ENCODE assay signal across 13 cellular contexts in genomic region chr3:195079636-195080035, GRCh38.
DNase-seq lines count a peak whose midpoint lies in the region; ATAC-seq and TF ChIP-seq lines count a peak whose summit lies in the region.
"Had no signal": no experiment of that assay in that cellular context is flagged by ENCODE, and none has a peak within 500 bp of the region (broad histone marks: within the 10 kb centered on the region; RNA-seq: fewer than 3 reads in every experiment).

No MANE protein-coding gene starts in this region.

- intact Hi-C loops in dendritic cell treated with granulocyte-macrophage colony-stimulating factor and Interleukin-4, amounts not matched to agents 40 ng/mL and 50 ng/mL, for 4 days (cut with micrococcal nuclease), result no loop called here
- intact Hi-C loops in CD8-positive, alpha-beta T cell (cut with DNase I, micrococcal nuclease), result no loop called here

- peak overlapping the region; percentile 14 for H3K27ac Mint-ChIP-seq in dendritic cell treated with granulocyte-macrophage colony-stimulating factor and Interleukin-4, amounts not matched to agents 40 ng/mL and 50 ng/mL, for 4 days
- peak overlapping the region in 6 of 10 donors; percentile 6 to 87 (median 66) for H3K27ac Mint-ChIP-seq in naive thymus-derived CD8-positive, alpha-beta T cell
- no peak overlapping the region for H3K27ac Mint-ChIP-seq in activated T-cell treated with anti-CD3 and anti-CD28 coated beads, Interleukin-2, amount 50 U/mL, for 72 hours
- H3K27ac Mint-ChIP-seq in CD8-positive, alpha-beta T cell, result no peak overlapping the region
- no peak overlapping the region for H3K27ac Mint-ChIP-seq in activated T-cell treated with anti-CD3 and anti-CD28 coated beads, Interleukin-2, amount 50 U/mL, for 24 hours

- H3K4me1 ChIP-seq in CD8-positive, alpha-beta T cell (ENCODE audit: insufficient read depth, low read length), result no peaks in the 10 kb centered on the region
- H3K4me1 ChIP-seq: testis had no signal

- peaks cover 64% of the 10 kb centered on the region for H3K4me1 Mint-ChIP-seq in dendritic cell treated with granulocyte-macrophage colony-stimulating factor and Interleukin-4, amounts not matched to agents 40 ng/mL and 50 ng/mL, for 4 days (ENCODE audit: low read depth)
- peaks cover 12 to 21% (median 16%) of the 10 kb centered on the region in 4 donors for H3K4me1 Mint-ChIP-seq in naive thymus-derived CD8-positive, alpha-beta T cell
- no peaks in the 10 kb centered on the region for H3K4me1 Mint-ChIP-seq in activated T-cell treated with anti-CD3 and anti-CD28 coated beads, Interleukin-2, amount 50 U/mL, for 72 hours (ENCODE audit: low read depth)
- H3K4me1 Mint-ChIP-seq in CD8-positive, alpha-beta T cell (ENCODE audit: low read depth), result peaks cover 6% of the 10 kb centered on the region
- no peaks in the 10 kb centered on the region for H3K4me1 Mint-ChIP-seq in activated T-cell treated with anti-CD3 and anti-CD28 coated beads, Interleukin-2, amount 50 U/mL, for 24 hours (ENCODE audit: low read depth)

- DNase-seq in CD1c-positive myeloid dendritic cell (ENCODE audit: extremely low spot score) (peak; percentile 67), NOMO-1 treated with DMSO at 0.1 percent for 48 hours (lab: John Stamatoyannopoulos, UW; ENCODE audit: unreplicated experiment) (no peak)
- DNase-seq in naive thymus-derived CD8-positive, alpha-beta T cell, result peak in 1 of 10 donors; percentile 22
- no peak for DNase-seq in activated T-cell treated with anti-CD3 and anti-CD28 coated beads, Interleukin-2, amount 50 U/mL, for 72 hours
- no peak for DNase-seq in CD8-positive, alpha-beta T cell
- DNase-seq in activated T-cell treated with anti-CD3 and anti-CD28 coated beads, Interleukin-2, amount 50 U/mL, for 24 hours, result no peak
- DNase-seq: activated CD8-positive, alpha-beta memory T cell treated with anti-CD3 and anti-CD28 coated beads for 24 hours; effector CD4-positive, alpha-beta T cell; NCI-H2081 treated with DMSO at 0.1 percent for 48 hours; ovary; testis had no signal

- H3K9me3 Mint-ChIP-seq in dendritic cell treated with granulocyte-macrophage colony-stimulating factor and Interleukin-4, amounts not matched to agents 40 ng/mL and 50 ng/mL, for 4 days, result no peaks in the 10 kb centered on the region
- no peaks in the 10 kb centered on the region for H3K9me3 Mint-ChIP-seq in naive thymus-derived CD8-positive, alpha-beta T cell
- H3K9me3 Mint-ChIP-seq in activated T-cell treated with anti-CD3 and anti-CD28 coated beads, Interleukin-2, amount 50 U/mL, for 72 hours, result no peaks in the 10 kb centered on the region
- H3K9me3 Mint-ChIP-seq in CD8-positive, alpha-beta T cell, result no peaks in the 10 kb centered on the region
- H3K9me3 Mint-ChIP-seq in activated T-cell treated with anti-CD3 and anti-CD28 coated beads, Interleukin-2, amount 50 U/mL, for 24 hours, result no peaks in the 10 kb centered on the region

- no peaks in the 10 kb centered on the region for H3K36me3 ChIP-seq in KOPT-K1 (ENCODE audit: insufficient read depth, low read length)
- H3K36me3 ChIP-seq in CD8-positive, alpha-beta T cell (ENCODE audit: insufficient read depth, low read length), result no peaks in the 10 kb centered on the region
- H3K36me3 ChIP-seq: ovary had no signal

- no peaks in the 10 kb centered on the region for H3K27me3 Mint-ChIP-seq in dendritic cell treated with granulocyte-macrophage colony-stimulating factor and Interleukin-4, amounts not matched to agents 40 ng/mL and 50 ng/mL, for 4 days
- no peaks in the 10 kb centered on the region for H3K27me3 Mint-ChIP-seq in naive thymus-derived CD8-positive, alpha-beta T cell
- no peaks in the 10 kb centered on the region for H3K27me3 Mint-ChIP-seq in activated T-cell treated with anti-CD3 and anti-CD28 coated beads, Interleukin-2, amount 50 U/mL, for 72 hours (ENCODE audit: low read depth)
- H3K27me3 Mint-ChIP-seq in CD8-positive, alpha-beta T cell (ENCODE audit: low read depth), result no peaks in the 10 kb centered on the region
- no peaks in the 10 kb centered on the region for H3K27me3 Mint-ChIP-seq in activated T-cell treated with anti-CD3 and anti-CD28 coated beads, Interleukin-2, amount 50 U/mL, for 24 hours

- no peaks in the 10 kb centered on the region for H3K9me3 ChIP-seq in KOPT-K1 (ENCODE audit: insufficient read depth, low read length, poor library complexity, severe bottlenecking)
- H3K9me3 ChIP-seq in CD8-positive, alpha-beta T cell (ENCODE audit: low read length), result no peaks in the 10 kb centered on the region
- H3K9me3 ChIP-seq: ovary, testis had no signal

- POLR2A ChIA-PET in naive thymus-derived CD8-positive, alpha-beta T cell (lab: Charles Lee), result no interaction called here
- POLR2A ChIA-PET in CD8-positive, alpha-beta T cell (lab: Charles Lee), result no interaction called here

- no peak overlapping the region for H3K4me3 ChIP-seq in CD8-positive, alpha-beta T cell (ENCODE audit: low read depth, low read length)
- H3K4me3 ChIP-seq: ovary, testis had no signal

- peak overlapping the region; percentile 47 for H3K27ac ChIP-seq in KOPT-K1 (ENCODE audit: low read depth, low read length, poor library complexity, severe bottlenecking)
- no peak overlapping the region for H3K27ac ChIP-seq in CD8-positive, alpha-beta T cell (ENCODE audit: low read depth, low read length)
- H3K27ac ChIP-seq: ovary, testis had no signal

- ATAC-seq in naive thymus-derived CD8-positive, alpha-beta T cell, result no peak
- no peak for ATAC-seq in activated T-cell treated with anti-CD3 and anti-CD28 coated beads, Interleukin-2, amount 50 U/mL, for 72 hours (replicated peaks in 1 of 2)
- no peak for ATAC-seq in CD8-positive, alpha-beta T cell

- TF ChIP-seq CTCF in CD8-positive, alpha-beta T cell (IDR thresholded peaks at IDR 0.05), result no peak

- no peaks in the 10 kb centered on the region for H3K27me3 ChIP-seq in CD8-positive, alpha-beta T cell (ENCODE audit: insufficient read depth, low read length)
- H3K27me3 ChIP-seq: ovary, testis had no signal

- no peak overlapping the region for H3K4me3 Mint-ChIP-seq in dendritic cell treated with granulocyte-macrophage colony-stimulating factor and Interleukin-4, amounts not matched to agents 40 ng/mL and 50 ng/mL, for 4 days
- peak overlapping the region in 1 of 10 donors; percentile 17 for H3K4me3 Mint-ChIP-seq in naive thymus-derived CD8-positive, alpha-beta T cell
- H3K4me3 Mint-ChIP-seq in activated T-cell treated with anti-CD3 and anti-CD28 coated beads, Interleukin-2, amount 50 U/mL, for 72 hours, result no peak overlapping the region
- H3K4me3 Mint-ChIP-seq in CD8-positive, alpha-beta T cell, result no peak overlapping the region
- H3K4me3 Mint-ChIP-seq in activated T-cell treated with anti-CD3 and anti-CD28 coated beads, Interleukin-2, amount 50 U/mL, for 24 hours, result no peak overlapping the region

- CTCF ChIA-PET in CD8-positive, alpha-beta T cell (lab: Charles Lee), result interaction anchor here (2.1 kb wide), 1 partner anchor 27 kb away, joined by 7 read pairs; no protein-coding TSS in a partner anchor

- H3K36me3 Mint-ChIP-seq in dendritic cell treated with granulocyte-macrophage colony-stimulating factor and Interleukin-4, amounts not matched to agents 40 ng/mL and 50 ng/mL, for 4 days (ENCODE audit: low read depth), result peaks cover 53% of the 10 kb centered on the region
- H3K36me3 Mint-ChIP-seq in naive thymus-derived CD8-positive, alpha-beta T cell, result peaks cover 0 to 2% (median 0%) of the 10 kb centered on the region in 3 donors
- no peaks in the 10 kb centered on the region for H3K36me3 Mint-ChIP-seq in activated T-cell treated with anti-CD3 and anti-CD28 coated beads, Interleukin-2, amount 50 U/mL, for 72 hours (ENCODE audit: insufficient read depth in 2 of 2)
- no peaks in the 10 kb centered on the region for H3K36me3 Mint-ChIP-seq in CD8-positive, alpha-beta T cell
- no peaks in the 10 kb centered on the region for H3K36me3 Mint-ChIP-seq in activated T-cell treated with anti-CD3 and anti-CD28 coated beads, Interleukin-2, amount 50 U/mL, for 24 hours (ENCODE audit: low read depth)

Comparison
In these comparisons a context has a peak if more than half of its experiments do, and no peak if none do; other contexts are left out.
1. H3K27ac Mint-ChIP-seq: peak in dendritic cell treated with granulocyte-macrophage colony-stimulating factor and Interleukin-4, amounts not matched to agents 40 ng/mL and 50 ng/mL, for 4 days (single experiment) and naive thymus-derived CD8-positive, alpha-beta T cell (6 of 10); none in activated T-cell treated with anti-CD3 and anti-CD28 coated beads, Interleukin-2, amount 50 U/mL, for 72 hours (single experiment), CD8-positive, alpha-beta T cell (single experiment) and activated T-cell treated with anti-CD3 and anti-CD28 coated beads, Interleukin-2, amount 50 U/mL, for 24 hours (single experiment).